Comparison of ENCODE assay signal across 36 cellular contexts in the genomic region with DNA sequence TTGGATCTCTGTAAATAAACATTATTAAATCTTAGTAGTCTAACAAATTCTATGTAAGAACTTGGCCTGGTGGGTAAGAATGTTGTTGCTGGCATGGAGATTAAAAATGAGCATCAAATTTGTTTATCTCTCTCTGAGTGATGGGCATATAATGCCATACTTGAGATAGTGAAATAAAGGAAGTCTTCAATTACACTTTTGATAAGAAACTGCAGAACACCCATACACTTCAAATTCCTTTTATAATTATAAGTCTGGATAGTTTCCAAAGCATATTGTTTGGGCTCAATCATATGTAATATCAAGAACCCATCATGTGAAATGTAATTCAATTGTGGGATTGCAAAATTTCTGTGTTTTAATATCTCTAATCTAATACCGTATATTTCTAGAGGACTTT.
"Had no signal": no experiment of that assay in that cellular context is flagged by ENCODE, and none has a peak within 500 bp of the region (broad histone marks: within the 10 kb centered on the region; RNA-seq: fewer than 3 reads in every experiment).

No MANE protein-coding gene starts in this region.

- H3K4me3 ChIP-seq: adrenal gland, ascending aorta, body of pancreas, breast epithelium, cardiac muscle cell had no signal

- H3K9me3 ChIP-seq: adrenal gland, ascending aorta, body of pancreas, breast epithelium had no signal

- H3K27me3 Mint-ChIP-seq: activated naive CD4-positive, alpha-beta T cell treated with anti-CD3 and anti-CD28 coated beads, Interleukin-2, amount 50 U/mL, for 24 hours had no signal

- H3K36me3 Mint-ChIP-seq: activated naive CD4-positive, alpha-beta T cell treated with anti-CD3 and anti-CD28 coated beads, Interleukin-2, amount 10 ng/mL, durations not matched to agents 7 days and 5 days; activated naive CD4-positive, alpha-beta T cell treated with anti-CD3 and anti-CD28 coated beads, Interleukin-2, amount 50 U/mL, for 24 hours; activated naive CD4-positive, alpha-beta T cell treated with anti-CD3 and anti-CD28 coated beads, Interleukin-2, amount 50 U/mL, for 72 hours; activated naive CD8-positive, alpha-beta T cell; activated naive CD8-positive, alpha-beta T cell treated with anti-CD3 and anti-CD28 coated beads for 36 hours; activated naive CD8-positive, alpha-beta T cell treated with anti-CD3 and anti-CD28 coated beads, Interleukin-2, amount 10 ng/mL, durations not matched to agents 7 days and 5 days; brain had no signal

- H3K4me1 ChIP-seq: adrenal gland, ascending aorta, body of pancreas, breast epithelium had no signal

- H3K27ac Mint-ChIP-seq: activated naive CD4-positive, alpha-beta T cell treated with anti-CD3 and anti-CD28 coated beads for 36 hours; activated naive CD4-positive, alpha-beta T cell treated with anti-CD3 and anti-CD28 coated beads, Interleukin-2, amount 10 ng/mL, durations not matched to agents 7 days and 5 days; activated naive CD4-positive, alpha-beta T cell treated with anti-CD3 and anti-CD28 coated beads, Interleukin-2, amount 50 U/mL, for 24 hours; activated naive CD4-positive, alpha-beta T cell treated with anti-CD3 and anti-CD28 coated beads, Interleukin-2, amount 50 U/mL, for 72 hours; activated naive CD8-positive, alpha-beta T cell; activated naive CD8-positive, alpha-beta T cell treated with anti-CD3 and anti-CD28 coated beads for 36 hours; activated naive CD8-positive, alpha-beta T cell treated with anti-CD3 and anti-CD28 coated beads, Interleukin-2, amount 10 ng/mL, durations not matched to agents 7 days and 5 days; activated naive CD8-positive, alpha-beta T cell treated with anti-CD3 and anti-CD28 coated beads, Interleukin-2, amount 50 U/mL, for 24 hours; activated T-cell treated with anti-CD3 and anti-CD28 coated beads, Interleukin-2, amount 50 U/mL, for 72 hours; activated T-helper 1 cell treated with anti-CD3 and anti-CD28 coated beads, Interleukin-12 subunit alpha, Interleukin-12 subunit beta, Interleukin-2, Interleukin-4 antibody, amounts not matched to agents 30 ng/mL and 10 ng/mL and 1 ng/mL, durations not matched to agents 14 hours and 24 hours and 36 hours; activated T-helper 17 cell treated with anti-CD3 and anti-CD28 coated beads, Interleukin-2, amount 50 U/mL, for 72 hours; activated T-helper 2 cell treated with anti-CD3 and anti-CD28 coated beads, Interferon-gamma antibody, Interleukin-2, Interleukin-4, amounts not matched to agents 10 μg/mL and 5 μg/mL and 100 μg/mL, durations not matched to agents 14 hours and 24 hours and 36 hours; brain had no signal

- H3K27ac ChIP-seq: adrenal gland, ascending aorta, body of pancreas, brain microvascular endothelial cell, breast epithelium, cardiac muscle cell had no signal

- ATAC-seq: activated naive CD4-positive, alpha-beta T cell treated with anti-CD3 and anti-CD28 coated beads, Interleukin-2, amount 50 U/mL, for 72 hours; activated naive CD8-positive, alpha-beta T cell treated with anti-CD3 and anti-CD28 coated beads, Interleukin-2, amount 50 U/mL, for 24 hours; activated T-cell treated with anti-CD3 and anti-CD28 coated beads, Interleukin-2, amount 50 U/mL, for 4 hours; activated T-cell treated with anti-CD3 and anti-CD28 coated beads, Interleukin-2, amount 50 U/mL, for 72 hours; activated T-helper 17 cell treated with anti-CD3 and anti-CD28 coated beads, Interleukin-2, amount 50 U/mL, for 72 hours; body of pancreas had no signal

- DNase-seq: activated effector memory CD4-positive, alpha-beta T cell treated with anti-CD3 and anti-CD28 coated beads, Interleukin-2, amount 50 U/mL, for 16 hours; activated effector memory CD4-positive, alpha-beta T cell treated with Interleukin-2 at 50 U/mL for 16 hours; activated gamma-delta T cell; activated gamma-delta T cell treated with Interleukin-2 at 50 U/mL for 16 hours; activated naive CD4-positive, alpha-beta T cell; activated naive CD4-positive, alpha-beta T cell treated with anti-CD3 and anti-CD28 coated beads for 36 hours; activated naive CD4-positive, alpha-beta T cell treated with anti-CD3 and anti-CD28 coated beads, Interleukin-2, amount 10 ng/mL, durations not matched to agents 7 days and 5 days; activated naive CD4-positive, alpha-beta T cell treated with anti-CD3 and anti-CD28 coated beads, Interleukin-2, amount 50 U/mL, for 16 hours; activated naive CD4-positive, alpha-beta T cell treated with Interleukin-2 at 50 U/mL for 16 hours; activated naive CD8-positive, alpha-beta T cell treated with anti-CD3 and anti-CD28 coated beads for 36 hours; activated naive CD8-positive, alpha-beta T cell treated with anti-CD3 and anti-CD28 coated beads, Interleukin-2, amount 10 ng/mL, durations not matched to agents 7 days and 5 days; activated naive CD8-positive, alpha-beta T cell treated with anti-CD3 and anti-CD28 coated beads, Interleukin-2, amount 50 U/mL, for 24 hours; activated T-cell treated with anti-CD3 and anti-CD28 coated beads, Interleukin-2, amount 50 U/mL, for 4 hours; activated T-cell treated with anti-CD3 and anti-CD28 coated beads, Interleukin-2, amount 50 U/mL, for 48 hours; activated T-cell treated with anti-CD3 and anti-CD28 coated beads, Interleukin-2, amount 50 U/mL, for 72 hours; adrenal gland; amniotic stem cell; amygdala; anterior cingulate cortex; aorta; body of pancreas; brain microvascular endothelial cell; caudate nucleus; central memory CD4-positive, alpha-beta T cell; cerebellar nuclear complex had no signal

- H3K4me1 Mint-ChIP-seq: activated naive CD4-positive, alpha-beta T cell treated with anti-CD3 and anti-CD28 coated beads, Interleukin-2, amount 10 ng/mL, durations not matched to agents 7 days and 5 days; activated naive CD4-positive, alpha-beta T cell treated with anti-CD3 and anti-CD28 coated beads, Interleukin-2, amount 50 U/mL, for 24 hours; activated naive CD8-positive, alpha-beta T cell treated with anti-CD3 and anti-CD28 coated beads for 36 hours; activated naive CD8-positive, alpha-beta T cell treated with anti-CD3 and anti-CD28 coated beads, Interleukin-2, amount 10 ng/mL, durations not matched to agents 7 days and 5 days; activated naive CD8-positive, alpha-beta T cell treated with anti-CD3 and anti-CD28 coated beads, Interleukin-2, amount 50 U/mL, for 24 hours; activated T-helper 17 cell treated with anti-CD3 and anti-CD28 coated beads, Interleukin-2, amount 50 U/mL, for 72 hours; brain; central memory CD8-positive, alpha-beta T cell had no signal

- H3K36me3 ChIP-seq: adrenal gland, ascending aorta, brain microvascular endothelial cell, breast epithelium, cardiac muscle cell had no signal

- H3K27me3 ChIP-seq: adrenal gland, ascending aorta, body of pancreas, brain microvascular endothelial cell, breast epithelium, cardiac muscle cell had no signal

- H3K9me3 Mint-ChIP-seq: activated naive CD4-positive, alpha-beta T cell treated with anti-CD3 and anti-CD28 coated beads for 36 hours; activated naive CD4-positive, alpha-beta T cell treated with anti-CD3 and anti-CD28 coated beads, Interleukin-2, amount 10 ng/mL, durations not matched to agents 7 days and 5 days; activated naive CD4-positive, alpha-beta T cell treated with anti-CD3 and anti-CD28 coated beads, Interleukin-2, amount 50 U/mL, for 24 hours; activated naive CD4-positive, alpha-beta T cell treated with anti-CD3 and anti-CD28 coated beads, Interleukin-2, amount 50 U/mL, for 72 hours; activated naive CD8-positive, alpha-beta T cell treated with anti-CD3 and anti-CD28 coated beads for 36 hours; activated naive CD8-positive, alpha-beta T cell treated with anti-CD3 and anti-CD28 coated beads, Interleukin-2, amount 10 ng/mL, durations not matched to agents 7 days and 5 days; activated naive CD8-positive, alpha-beta T cell treated with anti-CD3 and anti-CD28 coated beads, Interleukin-2, amount 50 U/mL, for 24 hours; activated T-cell treated with anti-CD3 and anti-CD28 coated beads, Interleukin-2, amount 50 U/mL, for 4 hours; activated T-cell treated with anti-CD3 and anti-CD28 coated beads, Interleukin-2, amount 50 U/mL, for 72 hours; activated T-helper 1 cell treated with anti-CD3 and anti-CD28 coated beads, Interleukin-12 subunit alpha, Interleukin-12 subunit beta, Interleukin-2, Interleukin-4 antibody, amounts not matched to agents 30 ng/mL and 10 ng/mL and 1 ng/mL, durations not matched to agents 14 hours and 24 hours and 36 hours; activated T-helper 17 cell treated with anti-CD3 and anti-CD28 coated beads, Interleukin-2, amount 50 U/mL, for 72 hours; activated T-helper 2 cell treated with anti-CD3 and anti-CD28 coated beads, Interferon-gamma antibody, Interleukin-2, Interleukin-4, amounts not matched to agents 10 μg/mL and 5 μg/mL and 100 μg/mL, durations not matched to agents 14 hours and 24 hours and 36 hours; brain; central memory CD8-positive, alpha-beta T cell had no signal

- H3K4me3 Mint-ChIP-seq: activated naive CD4-positive, alpha-beta T cell treated with anti-CD3 and anti-CD28 coated beads for 36 hours; activated naive CD4-positive, alpha-beta T cell treated with anti-CD3 and anti-CD28 coated beads, Interleukin-2, amount 10 ng/mL, durations not matched to agents 7 days and 5 days; activated naive CD4-positive, alpha-beta T cell treated with anti-CD3 and anti-CD28 coated beads, Interleukin-2, amount 50 U/mL, for 24 hours; activated naive CD8-positive, alpha-beta T cell; activated naive CD8-positive, alpha-beta T cell treated with anti-CD3 and anti-CD28 coated beads for 36 hours; activated naive CD8-positive, alpha-beta T cell treated with anti-CD3 and anti-CD28 coated beads, Interleukin-2, amount 10 ng/mL, durations not matched to agents 7 days and 5 days; activated naive CD8-positive, alpha-beta T cell treated with anti-CD3 and anti-CD28 coated beads, Interleukin-2, amount 50 U/mL, for 24 hours; activated T-cell treated with anti-CD3 and anti-CD28 coated beads, Interleukin-2, amount 50 U/mL, for 4 hours; activated T-cell treated with anti-CD3 and anti-CD28 coated beads, Interleukin-2, amount 50 U/mL, for 72 hours; activated T-helper 1 cell treated with anti-CD3 and anti-CD28 coated beads, Interleukin-12 subunit alpha, Interleukin-12 subunit beta, Interleukin-2, Interleukin-4 antibody, amounts not matched to agents 30 ng/mL and 10 ng/mL and 1 ng/mL, durations not matched to agents 14 hours and 24 hours and 36 hours; activated T-helper 17 cell treated with anti-CD3 and anti-CD28 coated beads, Interleukin-2, amount 50 U/mL, for 72 hours; central memory CD8-positive, alpha-beta T cell had no signal
